In the genomic region with DNA sequence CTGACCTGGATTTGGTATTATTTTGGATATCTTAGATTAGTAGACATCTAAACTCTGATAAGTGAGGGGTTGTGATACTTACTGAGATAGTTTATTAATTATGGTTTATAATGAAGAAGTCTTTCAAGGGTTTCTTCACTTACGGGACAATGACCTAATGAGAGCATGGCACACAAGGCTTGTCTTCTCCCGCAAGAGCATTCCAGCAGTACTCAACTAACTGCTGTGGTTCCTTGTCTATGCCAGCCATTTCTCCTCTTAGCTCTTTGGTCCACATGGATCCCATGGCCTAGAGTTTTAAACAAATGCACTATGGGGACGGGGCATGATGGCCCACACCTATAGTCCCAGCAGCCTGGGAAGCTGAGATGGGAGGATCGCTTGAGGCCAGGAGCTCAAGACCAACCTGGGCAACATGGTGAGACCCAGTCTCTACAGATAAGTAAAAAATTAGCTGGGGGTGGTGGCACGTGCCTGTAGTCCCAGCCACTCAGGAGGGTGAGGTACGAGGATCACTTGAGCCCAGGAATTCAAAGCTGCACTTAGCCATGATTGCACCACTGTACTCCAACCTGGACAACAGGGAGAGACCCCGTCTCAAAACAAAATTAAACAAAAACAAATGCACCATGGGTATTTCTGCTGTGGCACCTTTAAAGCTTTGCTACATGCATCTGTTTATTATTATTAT, we compare ENCODE assay signal across 8 cellular contexts.
"Had no signal": no experiment of that assay in that cellular context is flagged by ENCODE, and none has a peak within 500 bp of the region (broad histone marks: within the 10 kb centered on the region; RNA-seq: fewer than 3 reads in every experiment).

No MANE protein-coding gene starts in this region.

- DNase-seq: GM23248, GOT3, H7, H9, HCEC 1CT, HFFc6 had no signal

- ATAC-seq: GM23338, HCT116 had no signal
